Comparison of ENCODE assay signal across 17 cellular contexts in the genomic region with DNA sequence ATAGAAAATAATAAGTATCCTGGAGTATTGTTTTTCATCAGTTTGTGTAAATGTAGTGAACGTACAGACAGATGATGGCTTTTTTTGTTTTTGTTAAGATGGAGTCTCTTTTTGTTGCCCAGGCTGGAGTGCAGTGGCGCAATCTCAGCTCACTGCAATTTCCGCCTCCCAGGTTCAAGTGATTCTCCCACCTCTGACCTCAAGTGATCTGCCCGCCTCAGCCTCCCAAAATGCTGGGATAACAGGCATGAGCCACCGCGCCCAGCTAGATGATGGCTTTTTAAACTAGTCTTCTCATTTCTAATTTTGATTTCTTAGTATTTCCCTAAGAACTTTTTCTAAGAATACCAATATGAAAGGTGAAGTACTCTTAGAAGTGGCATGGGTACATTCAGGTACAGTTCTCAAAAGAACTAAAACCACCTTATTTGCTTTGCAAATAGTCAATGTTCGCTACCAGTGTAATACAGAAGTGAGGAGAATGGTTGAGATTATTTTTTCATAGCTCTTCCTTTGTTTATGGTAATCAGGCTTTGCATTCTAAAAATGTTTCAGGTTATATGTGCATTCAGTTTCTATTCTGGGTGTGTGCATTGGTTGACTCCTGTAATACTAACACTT. TPM values are rescaled to one million over a fixed set of nuclear protein-coding genes. Genes with fewer than 3 reads are reported as not detected.
A peak's percentile ranks its signal among the peaks of the same experiment; 100 is the strongest.
DNase-seq lines count a peak whose midpoint lies in the region; ATAC-seq, FAIRE-seq and TF ChIP-seq lines count a peak whose summit lies in the region.
"Had no signal": no experiment of that assay in that cellular context is flagged by ENCODE, and none has a peak within 500 bp of the region (broad histone marks: within the 10 kb centered on the region; RNA-seq: fewer than 3 reads in every experiment).

No MANE protein-coding gene starts in this region.

- no peaks in the 10 kb centered on the region for H3K27me3 ChIP-seq in Caco-2 (replicated peaks; ENCODE audit: control insufficient read depth, insufficient read depth, low read length)
- H3K27me3 ChIP-seq: MG63, Peyer's patch had no signal

- no peak overlapping the region for H3K4me3 ChIP-seq in GM12865 (ENCODE audit: low read depth, low read length)
- H3K4me3 ChIP-seq in Caco-2 (ENCODE audit: low read depth, low read length), result no peak overlapping the region
- H3K4me3 ChIP-seq: GM12878, MG63, Peyer's patch had no signal

- peak overlapping the region; percentile 42 for H3K27ac Mint-ChIP-seq in T-helper 2 cell treated with Interferon-gamma antibody and Interleukin-4, amounts not matched to agents 5 μg/mL and 100 μg/mL, for 36 hours
- peak overlapping the region; percentile 39 for H3K27ac Mint-ChIP-seq in activated CD8-positive, alpha-beta T cell treated with anti-CD3 and anti-CD28 coated beads, Interleukin-2, amount 10 ng/mL, durations not matched to agents 7 days and 5 days
- peak overlapping the region; percentile 68 for H3K27ac Mint-ChIP-seq in nephron progenitor cell
- no peak overlapping the region for H3K27ac Mint-ChIP-seq in Caco-2 (ENCODE audit: unreplicated experiment)

- POLR2A ChIA-PET in activated CD8-positive, alpha-beta T cell treated with anti-CD3 and anti-CD28 coated beads, Interleukin-2, amount 10 ng/mL, durations not matched to agents 7 days and 5 days (lab: Charles Lee), result no interaction called here
- POLR2A ChIA-PET in Caco-2 (lab: Charles Lee), result no interaction called here

- no peaks in the 10 kb centered on the region for H3K36me3 ChIP-seq in Caco-2 (ENCODE audit: control insufficient read depth, insufficient read depth, low read length)

- FAIRE-seq in frontal cortex (lab: Jason Lieb, UNC), result no peak
- FAIRE-seq: GM12878, GM18507 had no signal

- H3K9me3 ChIP-seq in Caco-2, result no peaks in the 10 kb centered on the region
- H3K9me3 ChIP-seq: MG63, Peyer's patch had no signal

- DNase-seq in T-helper 2 cell treated with Interferon-gamma antibody and Interleukin-4, amounts not matched to agents 5 μg/mL and 100 μg/mL, for 36 hours (ENCODE audit: low spot score), result no peak
- DNase-seq in T-helper 2 cell, result no peak
- DNase-seq in GM12865 (ENCODE audit: low read depth), result peak; percentile 10
- no peak for DNase-seq in activated CD8-positive, alpha-beta T cell treated with anti-CD3 and anti-CD28 coated beads, Interleukin-2, amount 10 ng/mL, durations not matched to agents 7 days and 5 days
- no peak for DNase-seq in nephron progenitor cell
- no peak for DNase-seq in frontal cortex (ENCODE audit: low spot score in 2 of 2)
- no peak for DNase-seq in Caco-2
- DNase-seq: H7, KG1, MG63, NCI-H1930, NCI-H2171 treated with DMSO at 0.1 percent for 48 hours, Peyer's patch, Right ventricle myocardium superior had no signal

- no TSS peak for BruUV-seq in Caco-2 (replicated peaks; lab: Mats Ljungman, UMichigan)

- ATAC-seq in activated CD8-positive, alpha-beta T cell treated with anti-CD3 and anti-CD28 coated beads, Interleukin-2, amount 10 ng/mL, durations not matched to agents 7 days and 5 days, result no peak
- no peak for ATAC-seq in esophagus mucosa
- ATAC-seq: GM12878 had no signal

- H3K4me1 ChIP-seq in Caco-2, result no peaks in the 10 kb centered on the region
- H3K4me1 ChIP-seq: Peyer's patch had no signal

- H3K9me3 Mint-ChIP-seq in T-helper 2 cell treated with Interferon-gamma antibody and Interleukin-4, amounts not matched to agents 5 μg/mL and 100 μg/mL, for 36 hours, result no peaks in the 10 kb centered on the region
- no peaks in the 10 kb centered on the region for H3K9me3 Mint-ChIP-seq in activated CD8-positive, alpha-beta T cell treated with anti-CD3 and anti-CD28 coated beads, Interleukin-2, amount 10 ng/mL, durations not matched to agents 7 days and 5 days (ENCODE audit: insufficient read depth)
- peaks cover 6% of the 10 kb centered on the region for H3K9me3 Mint-ChIP-seq in nephron progenitor cell
- no peaks in the 10 kb centered on the region for H3K9me3 Mint-ChIP-seq in Caco-2 (ENCODE audit: unreplicated experiment)

- peaks cover 79% of the 10 kb centered on the region for H3K36me3 Mint-ChIP-seq in T-helper 2 cell treated with Interferon-gamma antibody and Interleukin-4, amounts not matched to agents 5 μg/mL and 100 μg/mL, for 36 hours (ENCODE audit: low read depth)
- peaks cover 87% of the 10 kb centered on the region for H3K36me3 Mint-ChIP-seq in activated CD8-positive, alpha-beta T cell treated with anti-CD3 and anti-CD28 coated beads, Interleukin-2, amount 10 ng/mL, durations not matched to agents 7 days and 5 days (ENCODE audit: low read depth)
- peaks cover 84% of the 10 kb centered on the region for H3K36me3 Mint-ChIP-seq in nephron progenitor cell (ENCODE audit: low read depth)
- peaks cover 65% of the 10 kb centered on the region for H3K36me3 Mint-ChIP-seq in Caco-2 (ENCODE audit: insufficient read depth, unreplicated experiment)

- intact Hi-C loops in Caco-2 (cut with micrococcal nuclease; ENCODE audit: unreplicated experiment), result no loop called here

- peaks cover 25% of the 10 kb centered on the region for H3K4me1 Mint-ChIP-seq in T-helper 2 cell treated with Interferon-gamma antibody and Interleukin-4, amounts not matched to agents 5 μg/mL and 100 μg/mL, for 36 hours (ENCODE audit: low read depth)
- H3K4me1 Mint-ChIP-seq in activated CD8-positive, alpha-beta T cell treated with anti-CD3 and anti-CD28 coated beads, Interleukin-2, amount 10 ng/mL, durations not matched to agents 7 days and 5 days (ENCODE audit: low read depth), result peaks cover 6% of the 10 kb centered on the region
- H3K4me1 Mint-ChIP-seq in nephron progenitor cell (no peaks in the 10 kb centered on the region), Caco-2 (ENCODE audit: low read depth, unreplicated experiment) (no peaks in the 10 kb centered on the region)

- TF ChIP-seq CTCF in GM12865 (IDR thresholded peaks at IDR 0.05; ENCODE audit: insufficient read depth, low read depth, low read length, missing control alignments) (no peak), nephron progenitor cell (IDR thresholded peaks at IDR 0.05) (no peak), Caco-2 (IDR thresholded peaks at IDR 0.05; ENCODE audit: insufficient read depth in 1 of 2, low read depth in 1 of 2, low read length in 1 of 2, severe bottlenecking in 1 of 2, unreplicated experiment in 1 of 2) (no peak)

- H3K4me3 Mint-ChIP-seq in T-helper 2 cell treated with Interferon-gamma antibody and Interleukin-4, amounts not matched to agents 5 μg/mL and 100 μg/mL, for 36 hours, result no peak overlapping the region
- no peak overlapping the region for H3K4me3 Mint-ChIP-seq in activated CD8-positive, alpha-beta T cell treated with anti-CD3 and anti-CD28 coated beads, Interleukin-2, amount 10 ng/mL, durations not matched to agents 7 days and 5 days
- H3K4me3 Mint-ChIP-seq in nephron progenitor cell, result no peak overlapping the region
- H3K4me3 Mint-ChIP-seq in Caco-2 (ENCODE audit: unreplicated experiment), result no peak overlapping the region

- CTCF ChIA-PET in activated CD8-positive, alpha-beta T cell treated with anti-CD3 and anti-CD28 coated beads, Interleukin-2, amount 10 ng/mL, durations not matched to agents 7 days and 5 days (lab: Charles Lee), result interaction anchor here (1.2 kb wide), 1 partner anchor 9 kb away, joined by 3 read pairs; no protein-coding TSS in a partner anchor
- CTCF ChIA-PET in Caco-2 (lab: Charles Lee), result no interaction called here

- no peaks in the 10 kb centered on the region for H3K27me3 Mint-ChIP-seq in T-helper 2 cell treated with Interferon-gamma antibody and Interleukin-4, amounts not matched to agents 5 μg/mL and 100 μg/mL, for 36 hours (ENCODE audit: low read depth)
- no peaks in the 10 kb centered on the region for H3K27me3 Mint-ChIP-seq in activated CD8-positive, alpha-beta T cell treated with anti-CD3 and anti-CD28 coated beads, Interleukin-2, amount 10 ng/mL, durations not matched to agents 7 days and 5 days (ENCODE audit: low read depth)
- H3K27me3 Mint-ChIP-seq in nephron progenitor cell (ENCODE audit: low read depth, poor library complexity) (no peaks in the 10 kb centered on the region), Caco-2 (ENCODE audit: insufficient read depth, unreplicated experiment) (no peaks in the 10 kb centered on the region)

RNA-seq across cellular contexts. Expression of gene TTC19, which starts 34.2 kb away (rescaled TPM):
- 10 to 100 TPM; 31.5 to 38.1 TPM for total RNA-seq in activated CD8-positive, alpha-beta T cell treated with anti-CD3 and anti-CD28 coated beads, Interleukin-2, amount 10 ng/mL, durations not matched to agents 7 days and 5 days
- 38.7 TPM for total RNA-seq in frontal cortex
- 20.2 and 21.9 TPM in 2 replicates for total RNA-seq in Caco-2 (2022)
- 20.4 TPM for total RNA-seq in esophagus mucosa

RNA-seq across cellular contexts. Expression of gene ZSWIM7, which starts 34.3 kb away (rescaled TPM):
- 10 to 100 TPM; 19.3 to 20.0 TPM for total RNA-seq in activated CD8-positive, alpha-beta T cell treated with anti-CD3 and anti-CD28 coated beads, Interleukin-2, amount 10 ng/mL, durations not matched to agents 7 days and 5 days
- total RNA-seq in frontal cortex (19.6 TPM), Caco-2 (2022) (10.4 and 13.8 TPM in 2 replicates), esophagus mucosa (6.8 TPM)
